Comparison of ENCODE assay signal across 15 cellular contexts in the genomic region with DNA sequence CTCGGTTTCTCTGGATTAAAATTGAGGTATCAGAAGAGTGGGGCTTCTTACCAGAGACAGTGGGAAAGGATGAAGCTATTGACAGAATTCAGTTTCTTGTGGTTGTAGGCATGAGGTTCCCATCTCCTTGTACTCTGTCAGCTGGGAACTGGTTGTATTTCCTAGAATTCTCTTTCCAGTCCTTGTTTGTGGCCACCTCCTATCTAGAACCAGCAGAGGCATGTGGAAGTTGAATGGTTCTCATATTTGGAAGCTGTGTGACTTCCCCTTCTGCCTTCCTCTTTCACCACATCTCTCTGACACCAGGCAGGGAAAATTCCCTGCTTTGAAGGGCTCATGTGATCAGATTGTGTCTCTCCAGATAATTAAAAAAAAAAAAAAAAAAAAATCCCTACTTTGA.
A peak's percentile ranks its signal among the peaks of the same experiment; 100 is the strongest.
DNase-seq lines count a peak whose midpoint lies in the region; ATAC-seq, FAIRE-seq and TF ChIP-seq lines count a peak whose summit lies in the region.
"Had no signal": no experiment of that assay in that cellular context is flagged by ENCODE, and none has a peak within 500 bp of the region (broad histone marks: within the 10 kb centered on the region; RNA-seq: fewer than 3 reads in every experiment).

No MANE protein-coding gene starts in this region.

- H3K4me1 ChIP-seq in mesenchymal stem cell (ENCODE audit: control insufficient read depth, insufficient read depth, low read depth, low read length): peaks cover 3% of the 10 kb centered on the region

- H3K27me3 ChIP-seq in bronchial epithelial cell (ENCODE audit: control insufficient read depth, insufficient read depth, low read length) (no peaks in the 10 kb centered on the region), mesenchymal stem cell (ENCODE audit: control insufficient read depth in 1 of 2, insufficient read depth in 1 of 2, low read length in 2 of 2) (no peaks in the 10 kb centered on the region)
- H3K27me3 ChIP-seq: gastroesophageal sphincter had no signal

- H3K23ac ChIP-seq in mesenchymal stem cell (ENCODE audit: low read length in 2 of 2): no peak overlapping the region

- 90% methylated on average over 1 of the region's 1 CpG for WGBS in mesenchymal stem cell

- peak overlapping the region in 1 of 2 experiments; percentile 14 for H3K4ac ChIP-seq in mesenchymal stem cell (ENCODE audit: low read depth in 1 of 2, low read length in 2 of 2)

- no peaks in the 10 kb centered on the region for H3K36me3 Mint-ChIP-seq in natural killer cell treated with Interleukin-12 subunit alpha and Interleukin-12 subunit beta and Interleukin-15 and Interleukin-18, amount 100 ng/mL, for 72 hours

- H3K9me3 ChIP-seq in mesenchymal stem cell (ENCODE audit: control insufficient read depth, low read length): no peaks in the 10 kb centered on the region
- H3K9me3 ChIP-seq: gastroesophageal sphincter had no signal

- H3K18ac ChIP-seq in mesenchymal stem cell (ENCODE audit: low read depth in 1 of 2, low read length in 2 of 2): peak overlapping the region in 1 of 2 experiments; percentile 61

- H3K27ac Mint-ChIP-seq in natural killer cell treated with Interleukin-12 subunit alpha and Interleukin-12 subunit beta and Interleukin-15 and Interleukin-18, amount 100 ng/mL, for 72 hours: no peak overlapping the region
- H3K27ac Mint-ChIP-seq: B cell had no signal

- H2BK12ac ChIP-seq in mesenchymal stem cell (ENCODE audit: low read length in 2 of 2): peak overlapping the region in 1 of 2 experiments; percentile 45

- TF ChIP-seq CTCF in bronchial epithelial cell (IDR thresholded peaks at IDR 0.05; ENCODE audit: insufficient read depth, low read length, severe bottlenecking): no peak

- H3K27me3 Mint-ChIP-seq in natural killer cell treated with Interleukin-12 subunit alpha and Interleukin-12 subunit beta and Interleukin-15 and Interleukin-18, amount 100 ng/mL, for 72 hours: no peaks in the 10 kb centered on the region
- H3K27me3 Mint-ChIP-seq: B cell had no signal

- H3K14ac ChIP-seq in mesenchymal stem cell (ENCODE audit: low read length in 2 of 2): no peak overlapping the region

- H4K8ac ChIP-seq in mesenchymal stem cell (ENCODE audit: low read length): no peak overlapping the region

- no peak overlapping the region for H4K91ac ChIP-seq in mesenchymal stem cell (ENCODE audit: low read length)

- peak overlapping the region; percentile 93 for H2BK5ac ChIP-seq in mesenchymal stem cell (ENCODE audit: low read depth, low read length, poor library complexity, severe bottlenecking)

- H3K4me3 ChIP-seq in bronchial epithelial cell (ENCODE audit: low read depth, low read length): no peak overlapping the region
- H3K4me3 ChIP-seq in mesenchymal stem cell (ENCODE audit: insufficient read depth in 1 of 2, low read depth in 1 of 2, low read length in 2 of 2): no peak overlapping the region
- H3K4me3 ChIP-seq: gastroesophageal sphincter had no signal

- H3K4me2 ChIP-seq in mesenchymal stem cell (ENCODE audit: low read length, poor library complexity, severe bottlenecking): no peak overlapping the region

- no peaks in the 10 kb centered on the region for H3K79me1 ChIP-seq in mesenchymal stem cell (replicated peaks; ENCODE audit: low read length, poor library complexity, severe bottlenecking)

- peak overlapping the region; percentile 90 for H2AK5ac ChIP-seq in mesenchymal stem cell (ENCODE audit: low read length, severe bottlenecking)

- no peak for FAIRE-seq in bronchial epithelial cell (lab: Jason Lieb, UNC)
- no peak for FAIRE-seq in urothelium cell line (lab: Jason Lieb, UNC)

- H2BK120ac ChIP-seq in mesenchymal stem cell (ENCODE audit: low read depth, low read length): no peak overlapping the region

- DNase-seq in EL (peak; percentile 60), MV-4-11 (lab: John Stamatoyannopoulos, UW) (peak; percentile 10), bronchial epithelial cell (ENCODE audit: low read depth) (peak; percentile 19), mesenchymal stem cell (peak; percentile 45), urothelium cell line (ENCODE audit: low spot score) (no peak), dedifferentiated amniotic fluid mesenchymal stem cell (ENCODE audit: extremely low spot score) (no peak)
- DNase-seq in natural killer cell treated with Interleukin-12 subunit alpha and Interleukin-12 subunit beta and Interleukin-15 and Interleukin-18, amount 100 ng/mL, for 72 hours (ENCODE audit: low spot score): no peak
- DNase-seq in activated effector memory CD4-positive, alpha-beta T cell treated with Interleukin-2 at 50 U/mL for 16 hours: no peak
- DNase-seq: activated CD4-positive, alpha-beta T cell treated with anti-CD3 and anti-CD28 coated beads for 48 hours; activated T-cell treated with anti-CD3 and anti-CD28 coated beads, Interleukin-2, amount 50 U/mL, for 1 hour; dermis blood vessel endothelial cell; T-helper 2 cell had no signal

- H3K4me3 Mint-ChIP-seq in natural killer cell treated with Interleukin-12 subunit alpha and Interleukin-12 subunit beta and Interleukin-15 and Interleukin-18, amount 100 ng/mL, for 72 hours: no peak overlapping the region
- H3K4me3 Mint-ChIP-seq: B cell had no signal

- no peak for ATAC-seq in natural killer cell treated with Interleukin-12 subunit alpha and Interleukin-12 subunit beta and Interleukin-15 and Interleukin-18, amount 100 ng/mL, for 72 hours
- ATAC-seq: gastroesophageal sphincter, Panc1 had no signal

- H3K36me3 ChIP-seq in bronchial epithelial cell (ENCODE audit: control insufficient read depth, insufficient read depth, low read length) (no peaks in the 10 kb centered on the region), mesenchymal stem cell (ENCODE audit: control insufficient read depth in 1 of 2, insufficient read depth in 2 of 2, low read depth in 1 of 2, low read length in 2 of 2) (no peaks in the 10 kb centered on the region)
- H3K36me3 ChIP-seq: gastroesophageal sphincter had no signal

- H2BK15ac ChIP-seq in mesenchymal stem cell (ENCODE audit: low read depth, poor library complexity, severe bottlenecking): no peak overlapping the region

- no peak overlapping the region for H2AFZ ChIP-seq in mesenchymal stem cell (ENCODE audit: low read depth, low read length)

- no peaks in the 10 kb centered on the region for H3K4me1 Mint-ChIP-seq in natural killer cell treated with Interleukin-12 subunit alpha and Interleukin-12 subunit beta and Interleukin-15 and Interleukin-18, amount 100 ng/mL, for 72 hours (ENCODE audit: low read depth in 2 of 2)
- H3K4me1 Mint-ChIP-seq: B cell had no signal

- H3K27ac ChIP-seq in mesenchymal stem cell (ENCODE audit: low read length, poor library complexity, severe bottlenecking): peak overlapping the region; percentile 81

- H3K9me3 Mint-ChIP-seq in natural killer cell treated with Interleukin-12 subunit alpha and Interleukin-12 subunit beta and Interleukin-15 and Interleukin-18, amount 100 ng/mL, for 72 hours: peaks cover 11% of the 10 kb centered on the region

- H3K9ac ChIP-seq in mesenchymal stem cell (ENCODE audit: low read length): no peak overlapping the region

Comparison
In these comparisons a context has a peak if more than half of its experiments do, and no peak if none do; other contexts are left out.
1. DNase-seq: peak in EL (single experiment), MV-4-11 (single experiment), bronchial epithelial cell (single experiment) and mesenchymal stem cell (single experiment); none in urothelium cell line (single experiment), natural killer cell treated with Interleukin-12 subunit alpha and Interleukin-12 subunit beta and Interleukin-15 and Interleukin-18, amount 100 ng/mL, for 72 hours (single experiment), dedifferentiated amniotic fluid mesenchymal stem cell (single experiment) and activated effector memory CD4-positive, alpha-beta T cell treated with Interleukin-2 at 50 U/mL for 16 hours (single experiment).